In genomic region chrX:55450259-55450658, GRCh38 we compare ENCODE assay signal across 10 cellular contexts. TPM values are rescaled to one million over a fixed set of nuclear protein-coding genes. Genes with fewer than 3 reads are reported as not detected.
DNase-seq lines count a peak whose midpoint lies in the region; ATAC-seq and TF ChIP-seq lines count a peak whose summit lies in the region.
"Had no signal": no experiment of that assay in that cellular context is flagged by ENCODE, and none has a peak within 500 bp of the region (broad histone marks: within the 10 kb centered on the region; RNA-seq: fewer than 3 reads in every experiment).

No MANE protein-coding gene starts in this region.

- no peaks in the 10 kb centered on the region for H3K9me3 ChIP-seq in tibial nerve
- H3K9me3 ChIP-seq: mucosa of descending colon had no signal

- no peaks in the 10 kb centered on the region for H3K4me1 ChIP-seq in tibial nerve

- TF ChIP-seq EP300 in tibial nerve (IDR thresholded peaks at IDR 0.05) = no peak

- H3K27me3 ChIP-seq in tibial nerve = no peaks in the 10 kb centered on the region

- peak; percentile 72 for TF ChIP-seq CTCF in VCaP (conservative IDR thresholded peaks at IDR 0.05)
- no peak for TF ChIP-seq CTCF in tibial nerve (IDR thresholded peaks at IDR 0.05)

- 19 to 37% methylated on average over 5 of the region's 5 CpGs for WGBS in tibial nerve, 2 donors

- no peak for ATAC-seq in GM21423 (IDR thresholded peaks at IDR 0.05; ENCODE audit: unreplicated experiment)
- ATAC-seq: mucosa of descending colon had no signal

- TF ChIP-seq POLR2A in tibial nerve (IDR thresholded peaks at IDR 0.05) = no peak

- no peaks in the 10 kb centered on the region for H3K36me3 ChIP-seq in tibial nerve

- H3K4me3 ChIP-seq in tibial nerve = no peak overlapping the region
- H3K4me3 ChIP-seq: mucosa of descending colon had no signal

- in situ Hi-C loops in G401 (cut with HindIII; ENCODE audit: low sequenced_read_pairs) = no loop called here

- H3K27ac ChIP-seq in VCaP (no peak overlapping the region), tibial nerve (no peak overlapping the region)

- peak; percentile 6 for DNase-seq in AG08395 (ENCODE audit: low spot score)
- DNase-seq in G401 (ENCODE audit: low spot score) = peak; percentile 40
- peak; percentile 2 for DNase-seq in iris pigment epithelial cell (ENCODE audit: low read depth)
- DNase-seq in tibial nerve (ENCODE audit: low spot score in 2 of 2) = no peak
- no peak for DNase-seq in NCI-H524 (lab: John Stamatoyannopoulos, UW)
- no peak for DNase-seq in activated CD8-positive, alpha-beta memory T cell treated with anti-CD3 and anti-CD28 coated beads for 24 hours
- DNase-seq: Calu3 had no signal

RNA-seq across cellular contexts. Expression of gene MAGEH1, which starts 1.7 kb away (rescaled TPM):
- total RNA-seq in G401 (2014; rRNA removed; shearing (Covaris generic)) = 17.8 and 31.1 TPM in 2 replicates
- 10 to 100 TPM; 28.8 to 62.7 (median 42.1) TPM for total RNA-seq in tibial nerve
- total RNA-seq: Calu3 had no signal

RNA-seq across cellular contexts. Expression of gene USP51, which starts 39.4 kb away (rescaled TPM):
- 3.3 and 8.1 TPM in 2 replicates for total RNA-seq in G401 (2014; rRNA removed; shearing (Covaris generic))
- 10 to 100 TPM in 1 of 4 donors, 1 to 10 TPM in 3; 1.3 to 14.3 (median 3.2) TPM for total RNA-seq in tibial nerve

Comparison
In these comparisons a context has a peak if more than half of its experiments do, and no peak if none do; other contexts are left out.
1. DNase-seq: peak in AG08395 (single experiment), G401 (single experiment) and iris pigment epithelial cell (single experiment); none in tibial nerve (0 of 2), NCI-H524 (0 of 2) and activated CD8-positive, alpha-beta memory T cell treated with anti-CD3 and anti-CD28 coated beads for 24 hours (single experiment).